ENCODE assay signal across 8 cellular contexts in the genomic region with DNA sequence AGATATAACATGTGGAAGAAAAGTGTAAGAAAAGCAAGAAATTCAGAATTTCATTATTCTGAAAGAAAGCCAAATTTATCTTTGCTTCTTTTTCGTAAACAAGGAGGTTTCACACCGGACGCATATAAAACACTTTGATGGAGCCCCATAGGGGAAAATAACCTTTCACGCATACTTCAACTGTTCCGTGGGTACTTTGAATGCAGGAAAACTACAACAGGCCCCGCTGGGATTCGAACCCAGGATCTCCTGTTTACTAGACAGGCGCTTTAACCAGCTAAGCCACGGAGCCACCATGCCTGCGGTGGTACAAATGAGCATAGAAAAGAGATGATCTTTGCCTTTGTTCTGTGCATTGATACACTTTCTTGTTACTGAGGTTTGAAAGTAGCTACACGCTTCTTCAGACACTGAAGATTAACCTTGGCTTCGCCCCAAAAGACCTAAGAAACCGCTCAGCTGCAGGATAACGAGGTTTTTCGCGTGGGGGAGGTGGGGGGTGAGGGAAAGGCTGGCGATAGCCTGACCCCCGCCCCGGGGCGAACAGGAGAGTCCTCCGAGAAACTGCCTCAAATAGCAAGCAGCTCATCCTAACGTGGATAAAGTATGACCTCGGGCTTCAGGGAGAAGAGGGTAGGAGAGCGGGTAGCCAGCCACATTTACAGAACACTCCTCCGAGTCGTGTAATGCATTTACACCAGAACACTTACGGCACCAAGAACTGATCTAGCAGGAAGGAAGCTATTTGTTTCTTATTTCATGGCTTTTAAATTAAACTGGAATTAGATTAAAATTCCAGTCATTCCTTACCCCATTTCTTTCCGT. TPM values are rescaled to one million over a fixed set of nuclear protein-coding genes. Genes with fewer than 3 reads are reported as not detected.
DNase-seq lines count a peak whose midpoint lies in the region; ATAC-seq and TF ChIP-seq lines count a peak whose summit lies in the region.

No MANE protein-coding gene starts in this region.

- H3K27ac ChIP-seq in SK-N-SH (ENCODE audit: low read depth in 2 of 2, low read length in 1 of 2) (peak overlapping the region; percentile 64 to 90), osteoblast (ENCODE audit: low read depth, low read length) (peak overlapping the region; percentile 38), temporal lobe (ENCODE audit: low read depth, low read length) (peak overlapping the region; percentile 80)

- H3K27me3 ChIP-seq in SK-N-SH (ENCODE audit: insufficient read depth): no peaks in the 10 kb centered on the region
- H3K27me3 ChIP-seq in osteoblast (ENCODE audit: insufficient read depth, low read length): no peaks in the 10 kb centered on the region

- TF ChIP-seq RAD21 in SK-N-SH (IDR thresholded peaks at IDR 0.05; ENCODE audit: low read length): no peak

- peak overlapping the region; percentile 75 for H3K9ac ChIP-seq in SK-N-SH

- no peaks in the 10 kb centered on the region for H4K20me1 ChIP-seq in SK-N-SH (ENCODE audit: insufficient read depth)
- H4K20me1 ChIP-seq in osteoblast (ENCODE audit: insufficient read depth, low read length): peaks cover 3% of the 10 kb centered on the region

- 2% methylated on average over 28 of the region's 28 CpGs for WGBS in SK-N-SH (ENCODE audit: low lambda C conversion rate)

- peak; percentile 26 for ATAC-seq in GM19328 (IDR thresholded peaks at IDR 0.05; ENCODE audit: unreplicated experiment)
- peak; percentile 52 to 59 for ATAC-seq in activated naive CD4-positive, alpha-beta T cell treated with anti-CD3 and anti-CD28 coated beads, Interleukin-2, amount 50 U/mL, for 72 hours

- CTCF ChIA-PET in SK-N-SH (lab: Yijun Ruan, JAX): interaction anchor here (0.8 to 2.2 kb wide), 8 partner anchors 9 to 468 kb away, joined by 3 to 21 read pairs (median 4); partner anchors contain the start of gene BTN2A2

- H3K9me2 ChIP-seq in SK-N-SH: no peaks in the 10 kb centered on the region

- H3K36me3 Mint-ChIP-seq in activated naive CD4-positive, alpha-beta T cell treated with anti-CD3 and anti-CD28 coated beads, Interleukin-2, amount 50 U/mL, for 72 hours: peaks cover 0 to 14% of the 10 kb centered on the region in 2 donors

- H3K9me3 ChIP-seq in SK-N-SH (no peaks in the 10 kb centered on the region), osteoblast (ENCODE audit: low read depth, low read length) (no peaks in the 10 kb centered on the region)

- in situ Hi-C loops in ACHN (cut with HindIII; ENCODE audit: low pct_ligation_motif_present, low pct_unique_long_range_greater_than_20kb, low sequenced_read_pairs): no loop called here

- POLR2A ChIA-PET in SK-N-SH (lab: Yijun Ruan, JAX): interaction anchor here (1.0 to 1.2 kb wide), 2 partner anchors 18 to 247 kb away, joined by 3 to 4 read pairs; a partner anchor contains a TSS

- DNase-seq in ACHN: peak; percentile 89
- DNase-seq in NCI-H1092 treated with DMSO at 0.1 percent for 48 hours (lab: John Stamatoyannopoulos, UW): peak; percentile 81
- DNase-seq in SK-N-SH: peak; percentile 74
- DNase-seq in activated naive CD4-positive, alpha-beta T cell treated with anti-CD3 and anti-CD28 coated beads, Interleukin-2, amount 50 U/mL, for 72 hours (ENCODE audit: low spot score in 2 of 2): peak; percentile 86 to 92
- DNase-seq in glomerular visceral epithelial cell (ENCODE audit: extremely low spot score): peak; percentile 94
- peak; percentile 90 for DNase-seq in osteoblast (ENCODE audit: insufficient read length, low spot score, missing footprints)

- no peaks in the 10 kb centered on the region for H3K36me3 ChIP-seq in SK-N-SH (replicated peaks in 1 of 2; ENCODE audit: control insufficient read depth in 1 of 2, insufficient read depth in 2 of 2, low read length in 1 of 2)
- H3K36me3 ChIP-seq in osteoblast (ENCODE audit: insufficient read depth, low read length): no peaks in the 10 kb centered on the region

- H3K4me1 ChIP-seq in SK-N-SH (ENCODE audit: control insufficient read depth in 1 of 2, insufficient read depth in 2 of 2, low read depth in 1 of 2, low read length in 1 of 2) (peaks cover 11 to 14% of the 10 kb centered on the region in 2 experiments), osteoblast (ENCODE audit: insufficient read depth, low read length) (peaks cover 13% of the 10 kb centered on the region)

- peaks cover 35% of the 10 kb centered on the region for H3F3A ChIP-seq in SK-N-SH (replicated peaks; ENCODE audit: insufficient read depth)

- H3K79me2 ChIP-seq in SK-N-SH (ENCODE audit: insufficient read depth) (no peaks in the 10 kb centered on the region), osteoblast (ENCODE audit: insufficient read depth, low read length) (no peaks in the 10 kb centered on the region)

- no peaks in the 10 kb centered on the region for H3K9me3 Mint-ChIP-seq in activated naive CD4-positive, alpha-beta T cell treated with anti-CD3 and anti-CD28 coated beads, Interleukin-2, amount 50 U/mL, for 72 hours

- H3K4me3 ChIP-seq in SK-N-SH (ENCODE audit: low read depth in 2 of 2, low read length in 1 of 2) (peak overlapping the region; percentile 69 to 78), osteoblast (ENCODE audit: insufficient read depth, low read length) (peak overlapping the region; percentile 74)

- peak overlapping the region; percentile 98 to 100 for H3K27ac Mint-ChIP-seq in activated naive CD4-positive, alpha-beta T cell treated with anti-CD3 and anti-CD28 coated beads, Interleukin-2, amount 50 U/mL, for 72 hours

- H3K4me2 ChIP-seq in SK-N-SH: peak overlapping the region; percentile 78
- peak overlapping the region; percentile 90 for H3K4me2 ChIP-seq in osteoblast (ENCODE audit: insufficient read depth, low read length)

- TF ChIP-seq EP300 in SK-N-SH (IDR thresholded peaks at IDR 0.05; ENCODE audit: borderline replicate concordance in 1 of 2, low read depth in 1 of 2, low read length in 1 of 2): peak in 1 of 2 experiments; percentile 24; a peak in 1 of 4 replicates

- H2AFZ ChIP-seq in SK-N-SH (ENCODE audit: low read depth): peak overlapping the region; percentile 88
- peak overlapping the region; percentile 85 for H2AFZ ChIP-seq in osteoblast (ENCODE audit: low read length)

- TF ChIP-seq CTCF in SK-N-SH (IDR thresholded peaks at IDR 0.05) (no peak), osteoblast (IDR thresholded peaks at IDR 0.05; ENCODE audit: extremely low read depth, low read depth, low read length) (no peak)

TF ChIP-seq in SK-N-SH, 30 proteins besides CTCF, POLR2A, EP300 and RAD21 (continues in another document):
- peak; percentile 92 for TF ChIP-seq TEAD4 (IDR thresholded peaks at IDR 0.05; ENCODE audit: borderline replicate concordance, insufficient read depth)
- TF ChIP-seq FOXM1 (IDR thresholded peaks at IDR 0.05; ENCODE audit: low read depth): no peak
- TF ChIP-seq USF2 (IDR thresholded peaks at IDR 0.05; ENCODE audit: borderline replicate concordance, low read depth, low read length): no peak
- no peak for TF ChIP-seq GATA2 (CRISPR knock-in tag; IDR thresholded peaks at IDR 0.05)
- TF ChIP-seq SMC3 (IDR thresholded peaks at IDR 0.05; ENCODE audit: low read depth, low read length): no peak
- peak; percentile 38; the same call in 1 of the 2 replicates for TF ChIP-seq NFIC (IDR thresholded peaks at IDR 0.05; ENCODE audit: borderline replicate concordance)
- peak; percentile 80 for TF ChIP-seq FOSL2 (IDR thresholded peaks at IDR 0.05; ENCODE audit: borderline replicate concordance, low read depth)
- peak; percentile 54; the same call in 1 of the 2 replicates for TF ChIP-seq YY1 (IDR thresholded peaks at IDR 0.05; ENCODE audit: low read depth)
- TF ChIP-seq FOXJ3 (CRISPR knock-in tag; IDR thresholded peaks at IDR 0.05): no peak
- no peak for TF ChIP-seq SIN3A (IDR thresholded peaks at IDR 0.05; ENCODE audit: borderline replicate concordance, low read depth, low read length)
- TF ChIP-seq RFX5 (IDR thresholded peaks at IDR 0.05; ENCODE audit: low read length): no peak; the same call in 1 of the 2 replicates

RNA-seq across cellular contexts. Expression of gene HMGN4, which starts 5.3 kb away (rescaled TPM):
- polyA plus RNA-seq in SK-N-SH (2012; rRNA removed): 76.3 and 79.7 TPM in 2 replicates
- polyA plus RNA-seq in SK-N-SH (2012; cell fraction: cytosol; rRNA removed): 98.3 and 103 TPM in 2 replicates
- 27.6 and 48.3 TPM in 2 replicates for polyA plus RNA-seq in SK-N-SH (2012; cell fraction: nucleus; rRNA removed)
- 10 to 100 TPM; 87.0 to 98.0 TPM for total RNA-seq in activated naive CD4-positive, alpha-beta T cell treated with anti-CD3 and anti-CD28 coated beads, Interleukin-2, amount 50 U/mL, for 72 hours
- total RNA-seq in osteoblast (62.2 and 64.5 TPM in 2 replicates), temporal lobe (52.6 TPM)

RNA-seq across cellular contexts. Expression of gene BTN1A1, which starts 32.8 kb away (rescaled TPM):
- not detected in 2 replicates for polyA plus RNA-seq in SK-N-SH (2012; rRNA removed)
- 0.01 TPM in 1 of 2 replicates, not detected in the other for polyA plus RNA-seq in SK-N-SH (2012; cell fraction: cytosol; rRNA removed)
- polyA plus RNA-seq in SK-N-SH (2012; cell fraction: nucleus; rRNA removed): not detected in 2 replicates
- total RNA-seq in activated naive CD4-positive, alpha-beta T cell treated with anti-CD3 and anti-CD28 coated beads, Interleukin-2, amount 50 U/mL, for 72 hours: under 1 TPM in 1 of 2 donors, not detected in 1; 0.16 TPM
- total RNA-seq in osteoblast: under 0.01 TPM in 2 replicates
- not detected for total RNA-seq in temporal lobe

Comparison
In these comparisons a context has a peak if more than half of its experiments do, and no peak if none do; other contexts are left out.
1. Peak in every context shown above with its lines: DNase-seq, ATAC-seq, H3K4me3 ChIP-seq and H3K27ac ChIP-seq.